26 cellular contexts compared by ENCODE assay signal in genomic region chr1:193179094-193179493, GRCh38. TPM values are rescaled to one million over a fixed set of nuclear protein-coding genes. Genes with fewer than 3 reads are reported as not detected.
"Had no signal": no experiment of that assay in that cellular context is flagged by ENCODE, and none has a peak within 500 bp of the region (broad histone marks: within the 10 kb centered on the region; RNA-seq: fewer than 3 reads in every experiment).

No MANE protein-coding gene starts in this region.

- FAIRE-seq: keratinocyte had no signal

- DNase-seq: activated CD4-positive, alpha-beta T cell treated with anti-CD3 and anti-CD28 coated beads for 48 hours; activated CD8-positive, alpha-beta memory T cell treated with anti-CD3 and anti-CD28 coated beads, Interleukin-2, amount 10 ng/mL, durations not matched to agents 7 days and 5 days; activated CD8-positive, alpha-beta T cell treated with anti-CD3 and anti-CD28 coated beads for 36 hours; activated effector memory CD4-positive, alpha-beta T cell treated with anti-CD3 and anti-CD28 coated beads, Interleukin-2, amount 50 U/mL, for 16 hours; activated naive CD4-positive, alpha-beta T cell treated with anti-CD3 and anti-CD28 coated beads, Interleukin-2, amount 50 U/mL, for 16 hours; activated naive CD8-positive, alpha-beta T cell treated with anti-CD3 and anti-CD28 coated beads, Interleukin-2, amount 50 U/mL, for 24 hours; activated T-cell treated with anti-CD3 and anti-CD28 coated beads for 4 hours; endodermal cell; heart right ventricle; right lobe of liver; stimulated activated CD4-positive, alpha-beta T cell treated with anti-CD3 and anti-CD28 coated beads, Interleukin-2, amount 100 ng/mL, for 24 hours; stimulated activated naive CD8-positive, alpha-beta T cell treated with anti-CD3 and anti-CD28 coated beads, Interleukin-15, amount 100 ng/mL, for 72 hours; T1000 had no signal

- H3K4me3 ChIP-seq: cardiac muscle cell, gastroesophageal sphincter, lung, right lobe of liver, skin epidermis, suprapubic skin, tibial nerve had no signal

- H3K4me1 ChIP-seq: parathyroid adenoma had no signal

- H3K27me3 Mint-ChIP-seq: activated CD8-positive, alpha-beta memory T cell treated with anti-CD3 and anti-CD28 coated beads, Interleukin-2, amount 10 ng/mL, durations not matched to agents 7 days and 5 days; activated CD8-positive, alpha-beta T cell treated with anti-CD3 and anti-CD28 coated beads for 36 hours; activated naive CD8-positive, alpha-beta T cell treated with anti-CD3 and anti-CD28 coated beads, Interleukin-2, amount 50 U/mL, for 24 hours; natural killer cell treated with Interleukin-12 subunit alpha and Interleukin-12 subunit beta and Interleukin-15 and Interleukin-18, amount 100 ng/mL, for 72 hours; stimulated activated naive CD8-positive, alpha-beta T cell treated with anti-CD3 and anti-CD28 coated beads, Interleukin-15, amount 100 ng/mL, for 72 hours had no signal

- H3K4me3 Mint-ChIP-seq: activated CD8-positive, alpha-beta memory T cell treated with anti-CD3 and anti-CD28 coated beads, Interleukin-2, amount 10 ng/mL, durations not matched to agents 7 days and 5 days; activated CD8-positive, alpha-beta T cell treated with anti-CD3 and anti-CD28 coated beads for 36 hours; activated naive CD8-positive, alpha-beta T cell treated with anti-CD3 and anti-CD28 coated beads, Interleukin-2, amount 50 U/mL, for 24 hours; endodermal cell; mesothelial cell of epicardium; natural killer cell treated with Interleukin-12 subunit alpha and Interleukin-12 subunit beta and Interleukin-15 and Interleukin-18, amount 100 ng/mL, for 72 hours; stimulated activated effector memory CD8-positive, alpha-beta T cell treated with anti-CD3 and anti-CD28 coated beads, Interleukin-12 subunit alpha, Interleukin-12 subunit beta, amount 100 ng/mL, for 72 hours; stimulated activated naive CD8-positive, alpha-beta T cell treated with anti-CD3 and anti-CD28 coated beads, Interleukin-15, amount 100 ng/mL, for 72 hours; T-helper 1 cell treated with Interleukin-12 subunit alpha and Interleukin-12 subunit beta and Interleukin-4 antibody, amounts not matched to agents 30 μg/mL and 1 μg/mL, for 36 hours had no signal

- H2AFZ ChIP-seq: parathyroid adenoma had no signal

- H3K36me3 Mint-ChIP-seq: natural killer cell treated with Interleukin-12 subunit alpha and Interleukin-12 subunit beta and Interleukin-15 and Interleukin-18, amount 100 ng/mL, for 72 hours had no signal

- H3K27ac Mint-ChIP-seq: activated CD8-positive, alpha-beta memory T cell treated with anti-CD3 and anti-CD28 coated beads, Interleukin-2, amount 10 ng/mL, durations not matched to agents 7 days and 5 days; activated CD8-positive, alpha-beta T cell treated with anti-CD3 and anti-CD28 coated beads for 36 hours; activated naive CD8-positive, alpha-beta T cell treated with anti-CD3 and anti-CD28 coated beads, Interleukin-2, amount 50 U/mL, for 24 hours; endodermal cell; natural killer cell treated with Interleukin-12 subunit alpha and Interleukin-12 subunit beta and Interleukin-15 and Interleukin-18, amount 100 ng/mL, for 72 hours; stimulated activated effector memory CD8-positive, alpha-beta T cell treated with anti-CD3 and anti-CD28 coated beads, Interleukin-12 subunit alpha, Interleukin-12 subunit beta, amount 100 ng/mL, for 72 hours; stimulated activated naive CD8-positive, alpha-beta T cell treated with anti-CD3 and anti-CD28 coated beads, Interleukin-15, amount 100 ng/mL, for 72 hours; T-helper 1 cell treated with Interleukin-12 subunit alpha and Interleukin-12 subunit beta and Interleukin-4 antibody, amounts not matched to agents 30 μg/mL and 1 μg/mL, for 36 hours had no signal

- H3K9me3 Mint-ChIP-seq: activated naive CD8-positive, alpha-beta T cell treated with anti-CD3 and anti-CD28 coated beads, Interleukin-2, amount 50 U/mL, for 24 hours; endodermal cell; mesothelial cell of epicardium; natural killer cell treated with Interleukin-12 subunit alpha and Interleukin-12 subunit beta and Interleukin-15 and Interleukin-18, amount 100 ng/mL, for 72 hours; stimulated activated naive CD8-positive, alpha-beta T cell treated with anti-CD3 and anti-CD28 coated beads, Interleukin-15, amount 100 ng/mL, for 72 hours; T-helper 1 cell treated with Interleukin-12 subunit alpha and Interleukin-12 subunit beta and Interleukin-4 antibody, amounts not matched to agents 30 μg/mL and 1 μg/mL, for 36 hours had no signal

- H3K27me3 ChIP-seq: cardiac muscle cell, gastroesophageal sphincter, heart right ventricle, right lobe of liver, suprapubic skin, tibial nerve had no signal

- H3K36me3 ChIP-seq: cardiac muscle cell, gastroesophageal sphincter, heart right ventricle, right lobe of liver, suprapubic skin, tibial nerve had no signal

- H3K27ac ChIP-seq: cardiac muscle cell, epithelial cell of prostate, gastroesophageal sphincter, heart right ventricle, parathyroid adenoma, right lobe of liver, skin epidermis, suprapubic skin, tibial nerve had no signal

- H3K9me3 ChIP-seq: gastroesophageal sphincter, heart right ventricle, right lobe of liver, suprapubic skin, tibial nerve had no signal

RNA-seq across cellular contexts. Expression of gene B3GALT2, which starts 7.3 kb away (rescaled TPM):
- total RNA-seq: endodermal cell; natural killer cell treated with Interleukin-12 subunit alpha and Interleukin-12 subunit beta and Interleukin-15 and Interleukin-18, amount 100 ng/mL, for 72 hours had no signal
- polyA plus RNA-seq: keratinocyte had no signal
